In genomic region chr1:38014171-38014570, GRCh38 we compare ENCODE assay signal across 8 cellular contexts. TPM values are rescaled to one million over a fixed set of nuclear protein-coding genes. Genes with fewer than 3 reads are reported as not detected.
A peak's percentile ranks its signal among the peaks of the same experiment; 100 is the strongest.
DNase-seq lines count a peak whose midpoint lies in the region; ATAC-seq and TF ChIP-seq lines count a peak whose summit lies in the region.

No MANE protein-coding gene starts in this region.

- no peak overlapping the region for H3K4ac ChIP-seq in H9 (ENCODE audit: low read depth, low read length)

- no peak overlapping the region for H3K18ac ChIP-seq in H9 (ENCODE audit: insufficient read length, low read depth, low read length)

- no peak overlapping the region for H2AFZ ChIP-seq in H9 (ENCODE audit: low read length)

- no peak overlapping the region for H3K56ac ChIP-seq in H9 (ENCODE audit: insufficient read length, low read depth, low read length)

- H3K27ac Mint-ChIP-seq in H9 (no peak overlapping the region), immature natural killer cell (peak overlapping the region in 5 of 6 donors; percentile 59 to 98 (median 96))
- H3K27ac Mint-ChIP-seq in activated T-helper 2 cell treated with anti-CD3 and anti-CD28 coated beads, Interferon-gamma antibody, Interleukin-2, Interleukin-4, amounts not matched to agents 10 μg/mL and 5 μg/mL and 100 μg/mL, durations not matched to agents 14 hours and 24 hours and 36 hours, result peak overlapping the region; percentile 62

- no peaks in the 10 kb centered on the region for H4K20me1 ChIP-seq in H9 (ENCODE audit: control insufficient read depth, insufficient read depth, insufficient read length)

- H4K8ac ChIP-seq in H9 (replicated peaks; ENCODE audit: insufficient read length, low read depth, low read length), result no peak overlapping the region

- peaks cover 9% of the 10 kb centered on the region for H3K79me1 ChIP-seq in H9 (ENCODE audit: insufficient read depth, low read depth, low read length, poor library complexity, severe bottlenecking)

- peak overlapping the region; percentile 94 to 99; a peak in 4 of 5 replicates for H3K4me3 Mint-ChIP-seq in H9
- peak overlapping the region; percentile 95 for H3K4me3 Mint-ChIP-seq in activated T-helper 2 cell treated with anti-CD3 and anti-CD28 coated beads, Interferon-gamma antibody, Interleukin-2, Interleukin-4, amounts not matched to agents 10 μg/mL and 5 μg/mL and 100 μg/mL, durations not matched to agents 14 hours and 24 hours and 36 hours (ENCODE audit: low read depth)
- peak overlapping the region in 3 of 5 donors; percentile 95 to 99 (median 98) for H3K4me3 Mint-ChIP-seq in immature natural killer cell

- no peak overlapping the region for H3T11ph ChIP-seq in H9 (ENCODE audit: low read length)

- H2BK15ac ChIP-seq in H9 (ENCODE audit: low read depth, low read length), result no peak overlapping the region

- peaks cover 17% of the 10 kb centered on the region; the same call in 1 of the 2 replicates for H3K79me2 ChIP-seq in H9 (ENCODE audit: insufficient read depth, low read length)

- TF ChIP-seq CTCF in H9 (conservative IDR thresholded peaks at IDR 0.05), result no peak

- no peak overlapping the region for H3K27ac ChIP-seq in H9 (ENCODE audit: insufficient read length, low read depth, low read length)

- H3K4me1 ChIP-seq in H9 (ENCODE audit: insufficient read depth, low read length), result peaks cover 3% of the 10 kb centered on the region; the same call in 1 of the 2 replicates

- no peaks in the 10 kb centered on the region for H3K27me3 ChIP-seq in H9 (ENCODE audit: insufficient read depth, low read length)

- H3K27me3 Mint-ChIP-seq in H9 (ENCODE audit: low read depth) (no peaks in the 10 kb centered on the region), immature natural killer cell (ENCODE audit: low read depth in 3 of 3) (peaks cover 5 to 10% (median 5%) of the 10 kb centered on the region in 3 donors)
- H3K27me3 Mint-ChIP-seq in activated T-helper 2 cell treated with anti-CD3 and anti-CD28 coated beads, Interferon-gamma antibody, Interleukin-2, Interleukin-4, amounts not matched to agents 10 μg/mL and 5 μg/mL and 100 μg/mL, durations not matched to agents 14 hours and 24 hours and 36 hours (ENCODE audit: low read depth), result no peaks in the 10 kb centered on the region

- no peak overlapping the region for H4K91ac ChIP-seq in H9 (ENCODE audit: insufficient read length, low read depth, low read length)

- H3K9ac ChIP-seq in H9 (ENCODE audit: extremely low read depth, insufficient read length, low read length), result no peak overlapping the region

- peak; percentile 22 for DNase-seq in AG08395 (ENCODE audit: low spot score)
- no peak for DNase-seq in H9
- DNase-seq in activated T-helper 2 cell treated with anti-CD3 and anti-CD28 coated beads, Interferon-gamma antibody, Interleukin-2, Interleukin-4, amounts not matched to agents 10 μg/mL and 5 μg/mL and 100 μg/mL, durations not matched to agents 14 hours and 24 hours and 36 hours (ENCODE audit: low spot score), result no peak
- DNase-seq in immature natural killer cell, result no peak
- no peak for DNase-seq in NCI-H226
- DNase-seq in NCI-H1105 treated with DMSO at 0.1 percent for 48 hours (lab: John Stamatoyannopoulos, UW), result no peak

- intact Hi-C loops in activated T-helper 2 cell treated with anti-CD3 and anti-CD28 coated beads, Interferon-gamma antibody, Interleukin-2, Interleukin-4, amounts not matched to agents 10 μg/mL and 5 μg/mL and 100 μg/mL, durations not matched to agents 14 hours and 24 hours and 36 hours (cut with micrococcal nuclease), result loop anchor here (5.0 kb wide), 1 partner anchor 202 kb away; no protein-coding TSS in a partner anchor

- H3K4me2 ChIP-seq in H9 (ENCODE audit: insufficient read depth, insufficient read length, low read length), result no peak overlapping the region

- H3K9me3 Mint-ChIP-seq in H9 (no peaks in the 10 kb centered on the region), immature natural killer cell (no peaks in the 10 kb centered on the region)
- H3K9me3 Mint-ChIP-seq in activated T-helper 2 cell treated with anti-CD3 and anti-CD28 coated beads, Interferon-gamma antibody, Interleukin-2, Interleukin-4, amounts not matched to agents 10 μg/mL and 5 μg/mL and 100 μg/mL, durations not matched to agents 14 hours and 24 hours and 36 hours, result no peaks in the 10 kb centered on the region

- H3K9me3 ChIP-seq in H9 (ENCODE audit: control insufficient read depth, low read depth, low read length), result no peaks in the 10 kb centered on the region

- H2BK20ac ChIP-seq in H9 (ENCODE audit: low read depth, low read length, poor library complexity, severe bottlenecking), result no peak overlapping the region

- H2BK5ac ChIP-seq in H9 (ENCODE audit: insufficient read length, low read length), result no peak overlapping the region

- H2BK12ac ChIP-seq in H9 (ENCODE audit: insufficient read length, low read depth, low read length), result no peak overlapping the region

- no CpG with 5 or more reads among the region's 4 CpGs for WGBS in H9 (ENCODE audit: extremely low coverage, insufficient read length, low lambda C conversion rate)

- H3K14ac ChIP-seq in H9 (ENCODE audit: insufficient read depth, low read length), result no peak overlapping the region

- peaks cover 6% of the 10 kb centered on the region for H3K23me2 ChIP-seq in H9 (ENCODE audit: insufficient read length, low read depth, low read length, poor library complexity, severe bottlenecking)

- no peak overlapping the region for H3K23ac ChIP-seq in H9 (ENCODE audit: insufficient read length, low read depth, low read length)

- ATAC-seq in HG02970 (IDR thresholded peaks at IDR 0.05; ENCODE audit: low FRiP score, unreplicated experiment) (no peak), GM18498 (IDR thresholded peaks at IDR 0.05; ENCODE audit: unreplicated experiment) (no peak)

- H2BK120ac ChIP-seq in H9 (ENCODE audit: low read depth, low read length, poor library complexity, severe bottlenecking), result no peak overlapping the region

- H2AK5ac ChIP-seq in H9 (ENCODE audit: insufficient read length, low read length), result no peak overlapping the region

- H3K4me1 Mint-ChIP-seq in H9 (peaks cover 18 to 22% of the 10 kb centered on the region in 2 experiments), immature natural killer cell (peaks cover 63% of the 10 kb centered on the region in 2 donors)
- peaks cover 44% of the 10 kb centered on the region for H3K4me1 Mint-ChIP-seq in activated T-helper 2 cell treated with anti-CD3 and anti-CD28 coated beads, Interferon-gamma antibody, Interleukin-2, Interleukin-4, amounts not matched to agents 10 μg/mL and 5 μg/mL and 100 μg/mL, durations not matched to agents 14 hours and 24 hours and 36 hours (ENCODE audit: low read depth)

- H4K5ac ChIP-seq in H9 (ENCODE audit: insufficient read length, low read depth, low read length), result no peak overlapping the region

- H3K36me3 Mint-ChIP-seq in H9 (ENCODE audit: insufficient read depth in 1 of 3, low read depth in 3 of 3) (peaks cover 12 to 48% (median 33%) of the 10 kb centered on the region in 3 experiments; a peak in 6 of 7 replicates), immature natural killer cell (peaks cover 5 to 29% (median 9%) of the 10 kb centered on the region in 3 donors)
- peaks cover 42% of the 10 kb centered on the region for H3K36me3 Mint-ChIP-seq in activated T-helper 2 cell treated with anti-CD3 and anti-CD28 coated beads, Interferon-gamma antibody, Interleukin-2, Interleukin-4, amounts not matched to agents 10 μg/mL and 5 μg/mL and 100 μg/mL, durations not matched to agents 14 hours and 24 hours and 36 hours (ENCODE audit: low read depth)

RNA-seq across cellular contexts. Expression of gene UTP11, which starts 1.6 kb away (rescaled TPM):
- 52.4 and 63.1 TPM in 2 replicates for total RNA-seq in H9 (2021)
- total RNA-seq in activated T-helper 2 cell treated with anti-CD3 and anti-CD28 coated beads, Interferon-gamma antibody, Interleukin-2, Interleukin-4, amounts not matched to agents 10 μg/mL and 5 μg/mL and 100 μg/mL, durations not matched to agents 14 hours and 24 hours and 36 hours, result 78.8 and 79.0 TPM in 2 replicates
- polyA plus RNA-seq in immature natural killer cell, result 10 to 100 TPM; 22.6 to 32.7 (median 30.4) TPM

RNA-seq across cellular contexts. Expression of gene FHL3, which starts 8.9 kb away (rescaled TPM):
- total RNA-seq in H9 (2021), result 32.8 and 34.2 TPM in 2 replicates
- 30.1 and 33.3 TPM in 2 replicates for total RNA-seq in activated T-helper 2 cell treated with anti-CD3 and anti-CD28 coated beads, Interferon-gamma antibody, Interleukin-2, Interleukin-4, amounts not matched to agents 10 μg/mL and 5 μg/mL and 100 μg/mL, durations not matched to agents 14 hours and 24 hours and 36 hours
- polyA plus RNA-seq in immature natural killer cell, result 100 to 1,000 TPM in 1 of 3 donors, 10 to 100 TPM in 2; 36.8 to 121 (median 74.1) TPM

RNA-seq across cellular contexts. Expression of gene SF3A3, which starts 24.3 kb away (rescaled TPM):
- 143 and 144 TPM in 2 replicates for total RNA-seq in H9 (2021)
- total RNA-seq in activated T-helper 2 cell treated with anti-CD3 and anti-CD28 coated beads, Interferon-gamma antibody, Interleukin-2, Interleukin-4, amounts not matched to agents 10 μg/mL and 5 μg/mL and 100 μg/mL, durations not matched to agents 14 hours and 24 hours and 36 hours, result 105 and 112 TPM in 2 replicates
- 10 to 100 TPM; 62.3 to 81.7 (median 70.9) TPM for polyA plus RNA-seq in immature natural killer cell

RNA-seq across cellular contexts. Expression of gene POU3F1, which starts 32.4 kb away (rescaled TPM):
- total RNA-seq in H9 (2021), result 5.8 and 7.0 TPM in 2 replicates
- total RNA-seq in activated T-helper 2 cell treated with anti-CD3 and anti-CD28 coated beads, Interferon-gamma antibody, Interleukin-2, Interleukin-4, amounts not matched to agents 10 μg/mL and 5 μg/mL and 100 μg/mL, durations not matched to agents 14 hours and 24 hours and 36 hours, result 0.32 and 0.48 TPM in 2 replicates
- under 1 TPM in 2 of 3 donors, not detected in 1; 0.14 to 0.43 TPM for polyA plus RNA-seq in immature natural killer cell

Comparison
In these comparisons a context has a peak if more than half of its experiments do, and no peak if none do; other contexts are left out.
1. H3K27ac Mint-ChIP-seq: peak in activated T-helper 2 cell treated with anti-CD3 and anti-CD28 coated beads, Interferon-gamma antibody, Interleukin-2, Interleukin-4, amounts not matched to agents 10 μg/mL and 5 μg/mL and 100 μg/mL, durations not matched to agents 14 hours and 24 hours and 36 hours (single experiment) and immature natural killer cell (5 of 6); none in H9 (0 of 3).
2. Peak in every context shown above with its lines, with median percentiles within 50 percentile points of each other: H3K4me3 Mint-ChIP-seq.